21 cellular contexts compared by ENCODE assay signal in the genomic region with DNA sequence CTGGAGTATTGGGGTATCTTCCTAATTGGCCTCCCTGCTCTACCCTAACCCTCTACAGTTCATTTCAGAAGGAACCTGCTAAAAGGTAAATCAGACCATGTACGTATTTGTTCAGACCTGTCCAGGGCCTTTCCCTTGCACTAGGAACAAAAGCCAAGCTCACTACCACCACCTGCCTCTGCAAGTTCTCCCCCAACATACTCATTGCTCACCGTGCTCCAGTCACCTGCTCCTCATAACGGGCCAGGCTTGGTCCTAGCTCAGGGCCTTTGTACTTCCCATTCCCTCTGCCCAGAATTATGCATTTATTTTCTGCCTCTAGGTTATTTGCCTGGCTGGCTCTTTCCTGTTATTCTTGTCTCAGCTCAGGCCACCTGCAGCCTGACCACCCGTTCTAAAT. TPM values are rescaled to one million over a fixed set of nuclear protein-coding genes. Genes with fewer than 3 reads are reported as not detected.
DNase-seq lines count a peak whose midpoint lies in the region; ATAC-seq, FAIRE-seq and TF ChIP-seq lines count a peak whose summit lies in the region.
"Had no signal": no experiment of that assay in that cellular context is flagged by ENCODE, and none has a peak within 500 bp of the region (broad histone marks: within the 10 kb centered on the region; RNA-seq: fewer than 3 reads in every experiment).

No MANE protein-coding gene starts in this region.

- no peak overlapping the region for H3K9ac ChIP-seq in HepG2 (ENCODE audit: insufficient read depth, low read depth, low read length)

- BruUV-seq in HepG2 (replicated peaks; lab: Mats Ljungman, UMichigan): no TSS peak

- H3K27me3 ChIP-seq in HepG2 (ENCODE audit: control insufficient read depth in 1 of 2, insufficient read depth in 2 of 2, low read length in 2 of 2) (peaks cover 0 to 4% of the 10 kb centered on the region in 2 experiments; a peak in 1 of 5 replicates), right lobe of liver (no peaks in the 10 kb centered on the region), SJCRH30 (0 out of 2 replicates have a peak, but pooled peaks cover 9% of the 10 kb centered on the region)

- TF ChIP-seq EP300 in HepG2 (IDR thresholded peaks at IDR 0.05; ENCODE audit: low read depth in 2 of 2, low read length in 2 of 2) (no peak), HepG2 (CRISPR knock-in tag; IDR thresholded peaks at IDR 0.05; ENCODE audit: borderline replicate concordance) (no peak)

- H3K79me2 ChIP-seq in HepG2 (ENCODE audit: insufficient read depth, low read length): no peaks in the 10 kb centered on the region

- POLR2A ChIA-PET in HepG2 (lab: Yijun Ruan, JAX) (no interaction called here), RWPE1 (lab: Yijun Ruan, JAX; ENCODE audit: low non-redundant PET) (no interaction called here)

- no peaks in the 10 kb centered on the region for H4K20me1 ChIP-seq in HepG2 (ENCODE audit: insufficient read depth, low read length)

- no peak for DNase-seq in HepG2 (ENCODE audit: low spot score)
- no peak for DNase-seq in right lobe of liver
- peak; percentile 68 for DNase-seq in RWPE1 (ENCODE audit: low spot score)
- DNase-seq in epithelial cell of esophagus (ENCODE audit: low read depth): peak; percentile 83
- DNase-seq in SJCRH30: no peak
- DNase-seq in NCI-H1930 (lab: John Stamatoyannopoulos, UW): no peak
- DNase-seq: ACHN; C1 segment of cervical spinal cord; CD8-positive, alpha-beta memory T cell; DMS79 treated with DMSO at 0.1 percent for 48 hours; H9; NCI-H1048; NCI-H1694; NCI-H2171; NCI-H526; OCI-M1; SW 1271; T-helper 2 cell had no signal

- in situ Hi-C loops in HepG2 (cut with HindIII; ENCODE audit: extremely low pct_ligation_motif_present, low pct_unique_long_range_greater_than_20kb): no loop called here

- H3K4me3 ChIP-seq in HepG2 (replicated peaks in 1 of 3; ENCODE audit: insufficient read depth in 1 of 3, low read depth in 2 of 3, low read length in 3 of 3): no peak overlapping the region
- no peak overlapping the region for H3K4me3 ChIP-seq in right lobe of liver
- no peak overlapping the region for H3K4me3 ChIP-seq in epithelial cell of esophagus (ENCODE audit: low read length)
- H3K4me3 ChIP-seq in SJCRH30: no peak overlapping the region

- peaks cover 23% of the 10 kb centered on the region for H3K4me1 ChIP-seq in HepG2 (ENCODE audit: insufficient read depth, low read length)
- no peaks in the 10 kb centered on the region for H3K4me1 ChIP-seq in right lobe of liver
- H3K4me1 ChIP-seq in SJCRH30: peaks cover 4% of the 10 kb centered on the region; the same call in 1 of the 2 replicates

- peak; percentile 16; the same call in 1 of the 2 replicates for TF ChIP-seq CTCF in HepG2 (CRISPR knock-in tag; IDR thresholded peaks at IDR 0.05)
- TF ChIP-seq CTCF in right lobe of liver (IDR thresholded peaks at IDR 0.05): no peak
- TF ChIP-seq CTCF in RWPE1 (conservative IDR thresholded peaks at IDR 0.05; ENCODE audit: low read depth): no peak
- peak; percentile 34 for TF ChIP-seq CTCF in epithelial cell of esophagus (IDR thresholded peaks at IDR 0.05; ENCODE audit: insufficient read depth, low read depth, low read length, missing control alignments)

- intact Hi-C loops in HepG2 (cut with micrococcal nuclease; ENCODE audit: unreplicated experiment): no loop called here
- intact Hi-C loops in right lobe of liver (cut with DNase I): no loop called here

- H3K36me3 ChIP-seq in HepG2 (replicated peaks in 1 of 2; ENCODE audit: control insufficient read depth in 1 of 2, insufficient read depth in 2 of 2, low read length in 2 of 2) (no peaks in the 10 kb centered on the region), right lobe of liver (no peaks in the 10 kb centered on the region), SJCRH30 (no peaks in the 10 kb centered on the region)

- CTCF ChIA-PET in HepG2 (lab: Yijun Ruan, JAX; ENCODE audit: low intra/inter-chr PET ratio, low total read pairs) (no interaction called here), RWPE1 (lab: Yijun Ruan, JAX) (interaction anchor here (0.6 to 3.0 kb wide), 6 partner anchors 22 to 80 kb away, joined by 3 to 36 read pairs (median 4); no protein-coding TSS in a partner anchor)

- TF ChIP-seq POLR2A in HepG2 (IDR thresholded peaks at IDR 0.05; ENCODE audit: insufficient read depth in 1 of 2, low read depth in 2 of 2, low read length in 2 of 2) (no peak), right lobe of liver (IDR thresholded peaks at IDR 0.05) (no peak)

- WGBS in HepG2 (ENCODE audit: low lambda C conversion rate): 16% methylated on average over 4 of the region's 4 CpGs
- 77% methylated on average over 4 of the region's 4 CpGs for WGBS in right lobe of liver (ENCODE audit: insufficient coverage, low coverage, low lambda C conversion rate, missing lambda C conversion rate)

- no peak overlapping the region for H3K4me2 ChIP-seq in HepG2 (ENCODE audit: low read depth, low read length)

- H2AFZ ChIP-seq in HepG2 (ENCODE audit: low read length): no peak overlapping the region

- FAIRE-seq in HepG2 (lab: Jason Lieb, UNC): no peak
- FAIRE-seq: D721Med had no signal

- no peak for ATAC-seq in HepG2
- ATAC-seq in right lobe of liver: no peak
- no peak for ATAC-seq in GM21447 (IDR thresholded peaks at IDR 0.05; ENCODE audit: unreplicated experiment)

- no peak for TF ChIP-seq RAD21 in HepG2 (CRISPR knock-in tag; IDR thresholded peaks at IDR 0.05)

- H3K27ac ChIP-seq in HepG2 (ENCODE audit: extremely low read length, insufficient read depth, low read length) (no peak overlapping the region), right lobe of liver (no peak overlapping the region), RWPE1 (no peak overlapping the region), SJCRH30 (no peak overlapping the region)

- H3K9me3 ChIP-seq in HepG2 (ENCODE audit: low read length) (no peaks in the 10 kb centered on the region), right lobe of liver (no peaks in the 10 kb centered on the region), SJCRH30 (replicated peaks) (no peaks in the 10 kb centered on the region)

TF ChIP-seq in HepG2, 621 proteins besides CTCF, POLR2A, EP300 and RAD21:
- TF ChIP-seq ZNF652 (CRISPR knock-in tag; IDR thresholded peaks at IDR 0.05; ENCODE audit: borderline replicate concordance, low read depth) (no peak), ZNF263 (CRISPR knock-in tag; IDR thresholded peaks at IDR 0.05) (peak; percentile 88), ZNF569 (CRISPR knock-in tag; IDR thresholded peaks at IDR 0.05; ENCODE audit: borderline replicate concordance) (no peak), ATM (IDR thresholded peaks at IDR 0.05; ENCODE audit: borderline replicate concordance) (no peak), MAFG (CRISPR knock-in tag; IDR thresholded peaks at IDR 0.05) (no peak), HDAC6 (IDR thresholded peaks at IDR 0.05; ENCODE audit: low read depth, low read length) (no peak)
- TF ChIP-seq, protein P1, sequence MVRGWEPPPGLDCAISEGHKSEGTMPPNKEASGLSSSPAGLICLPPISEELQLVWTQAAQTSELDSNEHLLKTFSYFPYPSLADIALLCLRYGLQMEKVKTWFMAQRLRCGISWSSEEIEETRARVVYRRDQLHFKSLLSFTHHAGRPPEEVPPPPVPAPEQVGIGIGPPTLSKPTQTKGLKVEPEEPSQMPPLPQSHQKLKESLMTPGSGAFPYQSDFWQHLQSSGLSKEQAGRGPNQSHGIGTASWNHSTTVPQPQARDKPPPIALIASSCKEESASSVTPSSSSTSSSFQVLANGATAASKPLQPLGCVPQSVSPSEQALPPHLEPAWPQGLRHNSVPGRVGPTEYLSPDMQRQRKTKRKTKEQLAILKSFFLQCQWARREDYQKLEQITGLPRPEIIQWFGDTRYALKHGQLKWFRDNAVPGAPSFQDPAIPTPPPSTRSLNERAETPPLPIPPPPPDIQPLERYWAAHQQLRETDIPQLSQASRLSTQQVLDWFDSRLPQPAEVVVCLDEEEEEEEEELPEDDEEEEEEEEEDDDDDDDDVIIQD (CRISPR knock-in tag; IDR thresholded peaks at IDR 0.05; ENCODE audit: low read depth): no peak

RNA-seq across cellular contexts. Expression of a gene that starts 4.8 kb away (rescaled TPM):
- total RNA-seq in HepG2 (2016; rRNA removed; fragmentation: Illumina TruSeq; extraction: Trizol) (not detected in 2 replicates), right lobe of liver (under 1 TPM in 5 of 6 experiments, not detected in 1; 0.12 to 0.56 (median 0.42) TPM)
- 0.18 TPM in 1 of 2 replicates, not detected in the other for total RNA-seq in HepG2 (2016; cell fraction: cytosol; rRNA removed; fragmentation: Illumina TruSeq; extraction: Trizol; ENCODE audit: low read depth)
- not detected in 2 replicates for total RNA-seq in HepG2 (2016; cell fraction: insoluble cytoplasmic fraction; rRNA removed; fragmentation: Illumina TruSeq; extraction: Trizol)
- total RNA-seq in HepG2 (2016; cell fraction: membrane; rRNA removed; fragmentation: Illumina TruSeq; extraction: Trizol): 0.07 and 0.12 TPM in 2 replicates
- total RNA-seq in HepG2 (2016; cell fraction: nucleus; rRNA removed; fragmentation: Illumina TruSeq; extraction: Trizol): not detected in 2 replicates
- polyA plus RNA-seq in HepG2 (2011; rRNA removed): not detected in 2 replicates
- not detected in 2 replicates for polyA plus RNA-seq in HepG2 (2011; cell fraction: cytosol; rRNA removed)
- not detected in 2 replicates for polyA plus RNA-seq in HepG2 (2011; cell fraction: nucleus; rRNA removed)
- not detected in 2 replicates for polyA plus RNA-seq in HepG2 (2012)
- not detected in 2 replicates for polyA plus RNA-seq in HepG2 (2016; cell fraction: cytosol; fragmentation: Illumina TruSeq; extraction: Trizol; ENCODE audit: low read depth)
- not detected in 2 replicates for polyA plus RNA-seq in HepG2 (2016; cell fraction: insoluble cytoplasmic fraction; fragmentation: Illumina TruSeq; extraction: Trizol; ENCODE audit: low read depth)
- polyA plus RNA-seq in HepG2 (2016; cell fraction: membrane; fragmentation: Illumina TruSeq; extraction: Trizol; ENCODE audit: low read depth): not detected in 2 replicates
- not detected in 2 replicates for polyA plus RNA-seq in HepG2 (2016; cell fraction: nucleus; fragmentation: Illumina TruSeq; extraction: Trizol; ENCODE audit: insufficient read depth, low read depth)
- not detected in 2 replicates for polyA minus RNA-seq in HepG2 (2011; rRNA and poly(A)+ RNA removed; ENCODE audit: low replicate concordance)
- polyA minus RNA-seq in HepG2 (2011; cell fraction: cytosol; rRNA and poly(A)+ RNA removed): not detected in 2 replicates
- polyA minus RNA-seq in HepG2 (2011; cell fraction: nucleus; rRNA and poly(A)+ RNA removed): not detected in 2 replicates
- not detected in 2 replicates for total RNA-seq in SJCRH30 (2014; rRNA removed; shearing (Covaris generic))
- total RNA-seq: CD8-positive, alpha-beta memory T cell; HT-29 had no signal
- polyA plus RNA-seq: CD8-positive, alpha-beta memory T cell had no signal

Comparison
In these comparisons a context has a peak if more than half of its experiments do, and no peak if none do; other contexts are left out.
1. CTCF ChIP-seq: peak in HepG2 (single experiment) and epithelial cell of esophagus (single experiment); none in right lobe of liver (0 of 4) and RWPE1 (single experiment).
2. DNase-seq: peak in RWPE1 (single experiment) and epithelial cell of esophagus (single experiment); none in HepG2 (single experiment), right lobe of liver (0 of 3), SJCRH30 (0 of 2) and NCI-H1930 (0 of 2).